Comparison of ENCODE assay signal across 1 cellular context in genomic region chr5:81192351-81192750, GRCh38.
TF ChIP-seq lines count a peak whose summit lies in the region.

No MANE protein-coding gene starts in this region.

TF ChIP-seq in GM23338, 12 proteins besides CTCF, POLR2A, EP300 and RAD21 (continued from another document):
- no peak for TF ChIP-seq ZNF462 (CRISPR knock-in tag; IDR thresholded peaks at IDR 0.05)
- TF ChIP-seq ZNF331 (CRISPR knock-in tag; IDR thresholded peaks at IDR 0.05; ENCODE audit: low read depth), result no peak
- no peak for TF ChIP-seq EZH2 (IDR thresholded peaks at IDR 0.05; ENCODE audit: low read depth, unreplicated experiment)
TF ChIP-seq in GM23338: peak in this region for 0.
